1 cellular context compared by ENCODE assay signal in the genomic region with DNA sequence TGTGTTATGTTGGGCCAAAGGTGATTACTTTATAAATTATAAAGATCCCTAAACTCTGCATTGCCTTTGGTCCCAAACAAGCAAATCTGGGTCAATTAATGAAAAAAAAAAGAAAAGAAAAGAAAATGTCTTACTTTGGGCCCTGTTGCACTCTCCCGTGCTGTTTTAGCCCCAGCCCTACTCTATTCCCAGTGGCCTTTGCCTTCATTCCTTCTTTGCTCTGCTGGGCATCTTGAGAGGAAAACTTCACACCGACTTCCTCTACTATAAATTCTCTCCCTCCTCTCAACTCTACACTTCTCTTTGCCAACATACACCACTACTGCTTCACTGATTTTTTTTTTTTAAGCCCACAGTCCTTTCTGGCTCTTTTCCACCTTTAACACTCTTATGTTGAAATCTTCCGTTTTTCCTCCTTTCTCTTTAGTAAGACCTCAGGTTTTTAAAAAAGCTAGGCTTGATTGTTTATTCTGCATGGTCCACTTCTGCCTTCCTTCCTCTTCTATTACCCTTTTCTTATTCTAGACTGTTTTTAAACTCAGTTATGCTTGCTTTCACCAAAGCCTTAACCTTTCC.
TF ChIP-seq lines count a peak whose summit lies in the region.

No MANE protein-coding gene starts in this region.

TF ChIP-seq in HCT116, 20 proteins besides CTCF, POLR2A, EP300 and RAD21:
- TF ChIP-seq POLR2AphosphoS5 (IDR thresholded peaks at IDR 0.05; ENCODE audit: low read depth, low read length) = no peak
- TF ChIP-seq SP1 (IDR thresholded peaks at IDR 0.05; ENCODE audit: low read depth) = no peak
- TF ChIP-seq YY1 (IDR thresholded peaks at IDR 0.05; ENCODE audit: extremely low read depth, insufficient replicate concordance, low read depth, low read length) = no peak
- no peak for TF ChIP-seq CBX3 (IDR thresholded peaks at IDR 0.05; ENCODE audit: low read depth)
- no peak for TF ChIP-seq ZNF274 (IDR thresholded peaks at IDR 0.05; ENCODE audit: low read depth, low read length)
- no peak for TF ChIP-seq EGR1 (IDR thresholded peaks at IDR 0.05; ENCODE audit: low read depth)
- no peak for TF ChIP-seq CEBPB (IDR thresholded peaks at IDR 0.05; ENCODE audit: low read depth)
- TF ChIP-seq, protein P1, sequence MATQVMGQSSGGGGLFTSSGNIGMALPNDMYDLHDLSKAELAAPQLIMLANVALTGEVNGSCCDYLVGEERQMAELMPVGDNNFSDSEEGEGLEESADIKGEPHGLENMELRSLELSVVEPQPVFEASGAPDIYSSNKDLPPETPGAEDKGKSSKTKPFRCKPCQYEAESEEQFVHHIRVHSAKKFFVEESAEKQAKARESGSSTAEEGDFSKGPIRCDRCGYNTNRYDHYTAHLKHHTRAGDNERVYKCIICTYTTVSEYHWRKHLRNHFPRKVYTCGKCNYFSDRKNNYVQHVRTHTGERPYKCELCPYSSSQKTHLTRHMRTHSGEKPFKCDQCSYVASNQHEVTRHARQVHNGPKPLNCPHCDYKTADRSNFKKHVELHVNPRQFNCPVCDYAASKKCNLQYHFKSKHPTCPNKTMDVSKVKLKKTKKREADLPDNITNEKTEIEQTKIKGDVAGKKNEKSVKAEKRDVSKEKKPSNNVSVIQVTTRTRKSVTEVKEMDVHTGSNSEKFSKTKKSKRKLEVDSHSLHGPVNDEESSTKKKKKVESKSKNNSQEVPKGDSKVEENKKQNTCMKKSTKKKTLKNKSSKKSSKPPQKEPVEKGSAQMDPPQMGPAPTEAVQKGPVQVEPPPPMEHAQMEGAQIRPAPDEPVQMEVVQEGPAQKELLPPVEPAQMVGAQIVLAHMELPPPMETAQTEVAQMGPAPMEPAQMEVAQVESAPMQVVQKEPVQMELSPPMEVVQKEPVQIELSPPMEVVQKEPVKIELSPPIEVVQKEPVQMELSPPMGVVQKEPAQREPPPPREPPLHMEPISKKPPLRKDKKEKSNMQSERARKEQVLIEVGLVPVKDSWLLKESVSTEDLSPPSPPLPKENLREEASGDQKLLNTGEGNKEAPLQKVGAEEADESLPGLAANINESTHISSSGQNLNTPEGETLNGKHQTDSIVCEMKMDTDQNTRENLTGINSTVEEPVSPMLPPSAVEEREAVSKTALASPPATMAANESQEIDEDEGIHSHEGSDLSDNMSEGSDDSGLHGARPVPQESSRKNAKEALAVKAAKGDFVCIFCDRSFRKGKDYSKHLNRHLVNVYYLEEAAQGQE (IDR thresholded peaks at IDR 0.05; ENCODE audit: low read depth) = no peak
- TF ChIP-seq TCF7L2 (IDR thresholded peaks at IDR 0.05; ENCODE audit: borderline replicate concordance, extremely low read depth, insufficient read depth, insufficient read length) = no peak
- TF ChIP-seq, protein P2, sequence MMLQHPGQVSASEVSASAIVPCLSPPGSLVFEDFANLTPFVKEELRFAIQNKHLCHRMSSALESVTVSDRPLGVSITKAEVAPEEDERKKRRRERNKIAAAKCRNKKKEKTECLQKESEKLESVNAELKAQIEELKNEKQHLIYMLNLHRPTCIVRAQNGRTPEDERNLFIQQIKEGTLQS (IDR thresholded peaks at IDR 0.05) = no peak
- TF ChIP-seq EZH2phosphoT487 (IDR thresholded peaks at IDR 0.05; ENCODE audit: borderline replicate concordance) = no peak
- no peak for TF ChIP-seq ELF1 (IDR thresholded peaks at IDR 0.05; ENCODE audit: borderline replicate concordance, low read depth)
- TF ChIP-seq EZH2 (IDR thresholded peaks at IDR 0.05) = no peak
- no peak for TF ChIP-seq FOSL1 (IDR thresholded peaks at IDR 0.05; ENCODE audit: low read depth)
- TF ChIP-seq, protein P3, sequence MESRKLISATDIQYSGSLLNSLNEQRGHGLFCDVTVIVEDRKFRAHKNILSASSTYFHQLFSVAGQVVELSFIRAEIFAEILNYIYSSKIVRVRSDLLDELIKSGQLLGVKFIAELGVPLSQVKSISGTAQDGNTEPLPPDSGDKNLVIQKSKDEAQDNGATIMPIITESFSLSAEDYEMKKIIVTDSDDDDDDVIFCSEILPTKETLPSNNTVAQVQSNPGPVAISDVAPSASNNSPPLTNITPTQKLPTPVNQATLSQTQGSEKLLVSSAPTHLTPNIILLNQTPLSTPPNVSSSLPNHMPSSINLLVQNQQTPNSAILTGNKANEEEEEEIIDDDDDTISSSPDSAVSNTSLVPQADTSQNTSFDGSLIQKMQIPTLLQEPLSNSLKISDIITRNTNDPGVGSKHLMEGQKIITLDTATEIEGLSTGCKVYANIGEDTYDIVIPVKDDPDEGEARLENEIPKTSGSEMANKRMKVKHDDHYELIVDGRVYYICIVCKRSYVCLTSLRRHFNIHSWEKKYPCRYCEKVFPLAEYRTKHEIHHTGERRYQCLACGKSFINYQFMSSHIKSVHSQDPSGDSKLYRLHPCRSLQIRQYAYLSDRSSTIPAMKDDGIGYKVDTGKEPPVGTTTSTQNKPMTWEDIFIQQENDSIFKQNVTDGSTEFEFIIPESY (IDR thresholded peaks at IDR 0.05; ENCODE audit: extremely low read depth, insufficient replicate concordance, low read length) = no peak
- no peak for TF ChIP-seq MAX (IDR thresholded peaks at IDR 0.05)
- TF ChIP-seq SRF (IDR thresholded peaks at IDR 0.05; ENCODE audit: low read depth) = no peak
- TF ChIP-seq ZFX (IDR thresholded peaks at IDR 0.05) = no peak
- TF ChIP-seq SIN3A (IDR thresholded peaks at IDR 0.05; ENCODE audit: low read depth) = no peak
